8 cellular contexts compared by ENCODE assay signal in genomic region chr10:74151057-74151878, GRCh38. TPM values are rescaled to one million over a fixed set of nuclear protein-coding genes. Genes with fewer than 3 reads are reported as not detected.
DNase-seq lines count a peak whose midpoint lies in the region; ATAC-seq and TF ChIP-seq lines count a peak whose summit lies in the region.

Gene ADK, plus strand, starts transcription at chr10:74151221. Its CDS starts 58 bp downstream, at chr10:74151279.

- H3K4me3 ChIP-seq in Loucy (ENCODE audit: low read length, poor library complexity, severe bottlenecking) (peak within 1 kb of the TSS; percentile 88), SK-N-MC (peak within 1 kb of the TSS; percentile 89), thoracic aorta (peak within 1 kb of the TSS; percentile 92)

- H3K4me1 Mint-ChIP-seq in activated naive CD4-positive, alpha-beta T cell treated with anti-CD3 and anti-CD28 coated beads, Interleukin-2, amount 10 ng/mL, durations not matched to agents 7 days and 5 days, result peaks cover 31% of the 10 kb centered on the region

- DNase-seq in GDM1 (lab: John Stamatoyannopoulos, UW) (peak; percentile 97), H4 (ENCODE audit: low spot score) (peak; percentile 97), SK-N-MC (ENCODE audit: low read depth, low spot score) (peak; percentile 83), germinal center (ENCODE audit: low spot score) (peak; percentile 99), occipital lobe (lab: John Stamatoyannopoulos, UW) (peak; percentile 97), thoracic aorta (ENCODE audit: low spot score) (peak; percentile 100)
- DNase-seq in activated naive CD4-positive, alpha-beta T cell treated with anti-CD3 and anti-CD28 coated beads, Interleukin-2, amount 10 ng/mL, durations not matched to agents 7 days and 5 days, result peak; percentile 100

- H3K36me3 ChIP-seq in Loucy (ENCODE audit: insufficient read depth, low read length) (no peaks in the 10 kb centered on the region), SK-N-MC (ENCODE audit: insufficient read depth, low read length) (no peaks in the 10 kb centered on the region), thoracic aorta (no peaks in the 10 kb centered on the region)

- TF ChIP-seq CTCF in Loucy (conservative IDR thresholded peaks at IDR 0.05; ENCODE audit: low read length), result peak; percentile 25; the same call in 1 of the 2 replicates
- peak; percentile 26 for TF ChIP-seq CTCF in thoracic aorta (IDR thresholded peaks at IDR 0.05)

- no peaks in the 10 kb centered on the region for H3F3A ChIP-seq in Loucy (ENCODE audit: low read depth)

- H3K27me3 ChIP-seq in Loucy (ENCODE audit: insufficient read depth, low read length, poor library complexity, severe bottlenecking) (no peaks in the 10 kb centered on the region), thoracic aorta (replicated peaks; ENCODE audit: insufficient read depth) (no peaks in the 10 kb centered on the region)

- H4K20me1 ChIP-seq in Loucy (ENCODE audit: insufficient read depth, low read length, poor library complexity, severe bottlenecking), result peaks cover 16% of the 10 kb centered on the region

- H3K9me2 ChIP-seq in Loucy (replicated peaks; ENCODE audit: low read depth, low read length), result no peaks in the 10 kb centered on the region

- H3K4me1 ChIP-seq in Loucy (ENCODE audit: insufficient read depth, low read length, poor library complexity, severe bottlenecking), result peaks cover 30% of the 10 kb centered on the region
- peaks cover 29 to 37% of the 10 kb centered on the region in 2 donors for H3K4me1 ChIP-seq in thoracic aorta (ENCODE audit: control insufficient read depth in 1 of 2, low read depth in 2 of 2)

- H3K9me3 ChIP-seq in Loucy (ENCODE audit: insufficient read depth, low read depth, low read length) (no peaks in the 10 kb centered on the region), SK-N-MC (ENCODE audit: low read depth, low read length) (no peaks in the 10 kb centered on the region), thoracic aorta (no peaks in the 10 kb centered on the region)

- H3K9ac ChIP-seq in Loucy (ENCODE audit: low read depth, low read length, poor library complexity, severe bottlenecking) (peak within 1 kb of the TSS; percentile 89), SK-N-MC (ENCODE audit: insufficient read length) (peak within 1 kb of the TSS; percentile 93)

- H3K27ac ChIP-seq in SK-N-MC, result peak within 1 kb of the TSS; percentile 96
- H3K27ac ChIP-seq in thoracic aorta, result peak within 1 kb of the TSS; percentile 83 to 89

- peaks cover 70% of the 10 kb centered on the region for H3K79me2 ChIP-seq in Loucy (ENCODE audit: insufficient read depth, low read length)

- H3K4me2 ChIP-seq in Loucy (ENCODE audit: low read depth, low read length, poor library complexity, severe bottlenecking), result peak within 1 kb of the TSS; percentile 98

- no peaks in the 10 kb centered on the region for H3K27me3 Mint-ChIP-seq in activated naive CD4-positive, alpha-beta T cell treated with anti-CD3 and anti-CD28 coated beads, Interleukin-2, amount 10 ng/mL, durations not matched to agents 7 days and 5 days

- ATAC-seq in thoracic aorta (ENCODE audit: insufficient number of reproducible peaks, low FRiP score, low read depth), result peak; percentile 92

- H3K36me3 Mint-ChIP-seq in activated naive CD4-positive, alpha-beta T cell treated with anti-CD3 and anti-CD28 coated beads, Interleukin-2, amount 10 ng/mL, durations not matched to agents 7 days and 5 days, result peaks cover 6% of the 10 kb centered on the region

- no peaks in the 10 kb centered on the region for H3K9me3 Mint-ChIP-seq in activated naive CD4-positive, alpha-beta T cell treated with anti-CD3 and anti-CD28 coated beads, Interleukin-2, amount 10 ng/mL, durations not matched to agents 7 days and 5 days

- H3K4me3 Mint-ChIP-seq in activated naive CD4-positive, alpha-beta T cell treated with anti-CD3 and anti-CD28 coated beads, Interleukin-2, amount 10 ng/mL, durations not matched to agents 7 days and 5 days, result no peak within 1 kb of the TSS

- H3K27ac Mint-ChIP-seq in activated naive CD4-positive, alpha-beta T cell treated with anti-CD3 and anti-CD28 coated beads, Interleukin-2, amount 10 ng/mL, durations not matched to agents 7 days and 5 days, result no peak within 1 kb of the TSS

- CTCF ChIA-PET in activated naive CD4-positive, alpha-beta T cell treated with anti-CD3 and anti-CD28 coated beads, Interleukin-2, amount 10 ng/mL, durations not matched to agents 7 days and 5 days (lab: Charles Lee), result interaction anchor here (1.0 to 2.2 kb wide), 4 partner anchors 25 to 93 kb away, joined by 3 to 11 read pairs (median 4); no protein-coding TSS in a partner anchor

- H2AFZ ChIP-seq in Loucy (ENCODE audit: low read length), result peak within 1 kb of the TSS; percentile 87

RNA-seq across cellular contexts. Expression of gene ADK, which starts in this region (rescaled TPM):
- 29.2 and 33.5 TPM in 2 replicates for total RNA-seq in H4 (2014; rRNA removed; shearing (Covaris generic))
- total RNA-seq in occipital lobe (39.8 TPM), thoracic aorta (10 to 100 TPM; 14.4 to 24.3 TPM)

Comparison
In these comparisons a context has a peak if more than half of its experiments do, and no peak if none do; other contexts are left out.
1. Peak in every context shown above with its lines: DNase-seq, ATAC-seq, H3K4me3 ChIP-seq and H3K27ac ChIP-seq.